ENCODE assay signal across 1 cellular context in the genomic region with DNA sequence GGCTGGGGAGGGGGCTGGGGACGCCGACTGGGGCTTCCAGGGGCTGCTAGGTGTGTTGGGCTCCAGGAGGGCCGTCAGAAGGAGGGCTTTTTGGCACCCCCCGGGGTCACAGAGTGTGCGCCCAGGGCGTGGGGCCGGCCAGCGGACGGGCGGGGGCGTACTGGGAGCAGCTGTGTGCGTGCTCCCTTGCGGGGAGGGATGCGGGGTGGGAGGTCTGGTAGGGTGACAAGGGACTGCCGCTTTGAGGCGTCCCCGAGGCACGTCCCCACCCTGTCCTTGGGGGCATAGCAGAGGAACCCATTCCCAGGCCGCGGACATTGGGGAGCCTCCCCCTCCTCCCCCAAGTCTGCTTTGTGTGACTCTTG.
TF ChIP-seq lines count a peak whose summit lies in the region.

No MANE protein-coding gene starts in this region.

TF ChIP-seq in HEK293, 187 proteins besides CTCF, POLR2A, EP300 and RAD21 (continued from another document):
- TF ChIP-seq, protein P1, sequence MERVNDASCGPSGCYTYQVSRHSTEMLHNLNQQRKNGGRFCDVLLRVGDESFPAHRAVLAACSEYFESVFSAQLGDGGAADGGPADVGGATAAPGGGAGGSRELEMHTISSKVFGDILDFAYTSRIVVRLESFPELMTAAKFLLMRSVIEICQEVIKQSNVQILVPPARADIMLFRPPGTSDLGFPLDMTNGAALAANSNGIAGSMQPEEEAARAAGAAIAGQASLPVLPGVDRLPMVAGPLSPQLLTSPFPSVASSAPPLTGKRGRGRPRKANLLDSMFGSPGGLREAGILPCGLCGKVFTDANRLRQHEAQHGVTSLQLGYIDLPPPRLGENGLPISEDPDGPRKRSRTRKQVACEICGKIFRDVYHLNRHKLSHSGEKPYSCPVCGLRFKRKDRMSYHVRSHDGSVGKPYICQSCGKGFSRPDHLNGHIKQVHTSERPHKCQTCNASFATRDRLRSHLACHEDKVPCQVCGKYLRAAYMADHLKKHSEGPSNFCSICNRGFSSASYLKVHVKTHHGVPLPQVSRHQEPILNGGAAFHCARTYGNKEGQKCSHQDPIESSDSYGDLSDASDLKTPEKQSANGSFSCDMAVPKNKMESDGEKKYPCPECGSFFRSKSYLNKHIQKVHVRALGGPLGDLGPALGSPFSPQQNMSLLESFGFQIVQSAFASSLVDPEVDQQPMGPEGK (tag by site-specific recombination; IDR thresholded peaks at IDR 0.05), result peak; percentile 55; the same call in 1 of the 2 replicates
- TF ChIP-seq ZNF707 (tag by site-specific recombination; IDR thresholded peaks at IDR 0.05) (no peak), ZNF777 (tag by site-specific recombination; IDR thresholded peaks at IDR 0.05; ENCODE audit: borderline replicate concordance) (no peak), ZFP69B (tag by site-specific recombination; IDR thresholded peaks at IDR 0.05) (no peak), ZSCAN16 (tag by site-specific recombination; IDR thresholded peaks at IDR 0.05) (no peak), GLIS2 (tag by site-specific recombination; IDR thresholded peaks at IDR 0.05) (peak; percentile 49; the same call in 1 of the 2 replicates), ZNF530 (tag by site-specific recombination; IDR thresholded peaks at IDR 0.05; ENCODE audit: low read depth) (no peak), MZF1 (tag by site-specific recombination; IDR thresholded peaks at IDR 0.05; ENCODE audit: borderline replicate concordance) (no peak), GLIS1 (tag by site-specific recombination; IDR thresholded peaks at IDR 0.05) (peak; percentile 88), ZNF670 (tag by site-specific recombination; IDR thresholded peaks at IDR 0.05; ENCODE audit: low read depth) (no peak), ZBTB48 (tag by site-specific recombination; IDR thresholded peaks at IDR 0.05) (peak; percentile 46; the same call in 1 of the 2 replicates), ZNF274 (IDR thresholded peaks at IDR 0.05; ENCODE audit: low read length) (no peak), ZNF274 (tag by site-specific recombination; IDR thresholded peaks at IDR 0.05; ENCODE audit: borderline replicate concordance) (no peak), ZNF266 (tag by site-specific recombination; IDR thresholded peaks at IDR 0.05; ENCODE audit: low read depth) (no peak), ZFHX2 (tag by site-specific recombination; conservative IDR thresholded peaks at IDR 0.05) (peak; percentile 50), EGR2 (tag by site-specific recombination; IDR thresholded peaks at IDR 0.05; ENCODE audit: low read depth) (peak; percentile 42; the same call in 1 of the 2 replicates), GLI2 (tag by site-specific recombination; IDR thresholded peaks at IDR 0.05; ENCODE audit: borderline replicate concordance, low read depth) (no peak), SCRT2 (tag by site-specific recombination; IDR thresholded peaks at IDR 0.05) (no peak), HOXD13 (CRISPR knock-in tag; IDR thresholded peaks at IDR 0.05; ENCODE audit: borderline replicate concordance) (no peak), TRIM28 (IDR thresholded peaks at IDR 0.05; ENCODE audit: borderline replicate concordance, low read length) (no peak), ZNF624 (tag by site-specific recombination; IDR thresholded peaks at IDR 0.05) (no peak), ZNF157 (tag by site-specific recombination; IDR thresholded peaks at IDR 0.05) (no peak), BCL11A (tag by site-specific recombination; IDR thresholded peaks at IDR 0.05; ENCODE audit: low read depth) (no peak), ZBTB17 (tag by site-specific recombination; IDR thresholded peaks at IDR 0.05) (no peak), GLI4 (tag by site-specific recombination; IDR thresholded peaks at IDR 0.05) (no peak), ZNF626 (tag by site-specific recombination; IDR thresholded peaks at IDR 0.05) (no peak), ZNF658 (tag by site-specific recombination; IDR thresholded peaks at IDR 0.05) (no peak), SP3 (tag by site-specific recombination; IDR thresholded peaks at IDR 0.05) (no peak), ZNF433 (tag by site-specific recombination; IDR thresholded peaks at IDR 0.05; ENCODE audit: low read depth) (no peak), ZNF292 (tag by site-specific recombination; IDR thresholded peaks at IDR 0.05; ENCODE audit: borderline replicate concordance, low read depth) (no peak), ZBTB8A (tag by site-specific recombination; IDR thresholded peaks at IDR 0.05) (no peak), ZNF214 (tag by site-specific recombination; IDR thresholded peaks at IDR 0.05; ENCODE audit: borderline replicate concordance) (no peak), YY2 (tag by site-specific recombination; IDR thresholded peaks at IDR 0.05) (no peak), ZNF747 (tag by site-specific recombination; IDR thresholded peaks at IDR 0.05) (no peak), ZNF155 (tag by site-specific recombination; IDR thresholded peaks at IDR 0.05) (no peak), KLF1 (tag by site-specific recombination; IDR thresholded peaks at IDR 0.05) (peak; percentile 60), ZNF394 (tag by site-specific recombination; IDR thresholded peaks at IDR 0.05; ENCODE audit: borderline replicate concordance) (no peak), ZNF391 (tag by site-specific recombination; IDR thresholded peaks at IDR 0.05; ENCODE audit: borderline replicate concordance, low read depth) (no peak), ZBTB21 (tag by site-specific recombination; IDR thresholded peaks at IDR 0.05) (no peak), ZNF211 (tag by site-specific recombination; IDR thresholded peaks at IDR 0.05; ENCODE audit: low read depth) (no peak), ZIC2 (tag by site-specific recombination; IDR thresholded peaks at IDR 0.05) (no peak; the same call in 1 of the 2 replicates), ZNF514 (tag by site-specific recombination; IDR thresholded peaks at IDR 0.05) (no peak), ZNF23 (tag by site-specific recombination; IDR thresholded peaks at IDR 0.05; ENCODE audit: borderline replicate concordance) (no peak), ZNF341 (tag by site-specific recombination; IDR thresholded peaks at IDR 0.05; ENCODE audit: low read depth) (no peak)
- TF ChIP-seq, protein P2, sequence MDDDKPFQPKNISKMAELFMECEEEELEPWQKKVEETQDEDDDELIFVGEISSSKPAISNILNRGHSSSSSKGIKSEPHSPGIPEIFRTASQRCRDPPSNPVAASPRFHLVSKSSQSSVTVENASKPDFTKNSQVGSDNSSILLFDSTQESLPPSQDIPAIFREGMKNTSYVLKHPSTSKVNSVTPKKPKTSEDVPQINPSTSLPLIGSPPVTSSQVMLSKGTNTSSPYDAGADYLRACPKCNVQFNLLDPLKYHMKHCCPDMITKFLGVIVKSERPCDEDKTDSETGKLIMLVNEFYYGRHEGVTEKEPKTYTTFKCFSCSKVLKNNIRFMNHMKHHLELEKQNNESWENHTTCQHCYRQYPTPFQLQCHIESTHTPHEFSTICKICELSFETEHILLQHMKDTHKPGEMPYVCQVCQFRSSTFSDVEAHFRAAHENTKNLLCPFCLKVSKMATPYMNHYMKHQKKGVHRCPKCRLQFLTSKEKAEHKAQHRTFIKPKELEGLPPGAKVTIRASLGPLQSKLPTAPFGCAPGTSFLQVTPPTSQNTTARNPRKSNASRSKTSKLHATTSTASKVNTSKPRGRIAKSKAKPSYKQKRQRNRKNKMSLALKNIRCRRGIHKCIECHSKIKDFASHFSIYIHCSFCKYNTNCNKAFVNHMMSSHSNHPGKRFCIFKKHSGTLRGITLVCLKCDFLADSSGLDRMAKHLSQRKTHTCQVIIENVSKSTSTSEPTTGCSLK (tag by site-specific recombination; IDR thresholded peaks at IDR 0.05), result no peak
- TF ChIP-seq, protein P3, sequence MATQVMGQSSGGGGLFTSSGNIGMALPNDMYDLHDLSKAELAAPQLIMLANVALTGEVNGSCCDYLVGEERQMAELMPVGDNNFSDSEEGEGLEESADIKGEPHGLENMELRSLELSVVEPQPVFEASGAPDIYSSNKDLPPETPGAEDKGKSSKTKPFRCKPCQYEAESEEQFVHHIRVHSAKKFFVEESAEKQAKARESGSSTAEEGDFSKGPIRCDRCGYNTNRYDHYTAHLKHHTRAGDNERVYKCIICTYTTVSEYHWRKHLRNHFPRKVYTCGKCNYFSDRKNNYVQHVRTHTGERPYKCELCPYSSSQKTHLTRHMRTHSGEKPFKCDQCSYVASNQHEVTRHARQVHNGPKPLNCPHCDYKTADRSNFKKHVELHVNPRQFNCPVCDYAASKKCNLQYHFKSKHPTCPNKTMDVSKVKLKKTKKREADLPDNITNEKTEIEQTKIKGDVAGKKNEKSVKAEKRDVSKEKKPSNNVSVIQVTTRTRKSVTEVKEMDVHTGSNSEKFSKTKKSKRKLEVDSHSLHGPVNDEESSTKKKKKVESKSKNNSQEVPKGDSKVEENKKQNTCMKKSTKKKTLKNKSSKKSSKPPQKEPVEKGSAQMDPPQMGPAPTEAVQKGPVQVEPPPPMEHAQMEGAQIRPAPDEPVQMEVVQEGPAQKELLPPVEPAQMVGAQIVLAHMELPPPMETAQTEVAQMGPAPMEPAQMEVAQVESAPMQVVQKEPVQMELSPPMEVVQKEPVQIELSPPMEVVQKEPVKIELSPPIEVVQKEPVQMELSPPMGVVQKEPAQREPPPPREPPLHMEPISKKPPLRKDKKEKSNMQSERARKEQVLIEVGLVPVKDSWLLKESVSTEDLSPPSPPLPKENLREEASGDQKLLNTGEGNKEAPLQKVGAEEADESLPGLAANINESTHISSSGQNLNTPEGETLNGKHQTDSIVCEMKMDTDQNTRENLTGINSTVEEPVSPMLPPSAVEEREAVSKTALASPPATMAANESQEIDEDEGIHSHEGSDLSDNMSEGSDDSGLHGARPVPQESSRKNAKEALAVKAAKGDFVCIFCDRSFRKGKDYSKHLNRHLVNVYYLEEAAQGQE (tag by site-specific recombination; IDR thresholded peaks at IDR 0.05), result no peak
- TF ChIP-seq, protein P4, sequence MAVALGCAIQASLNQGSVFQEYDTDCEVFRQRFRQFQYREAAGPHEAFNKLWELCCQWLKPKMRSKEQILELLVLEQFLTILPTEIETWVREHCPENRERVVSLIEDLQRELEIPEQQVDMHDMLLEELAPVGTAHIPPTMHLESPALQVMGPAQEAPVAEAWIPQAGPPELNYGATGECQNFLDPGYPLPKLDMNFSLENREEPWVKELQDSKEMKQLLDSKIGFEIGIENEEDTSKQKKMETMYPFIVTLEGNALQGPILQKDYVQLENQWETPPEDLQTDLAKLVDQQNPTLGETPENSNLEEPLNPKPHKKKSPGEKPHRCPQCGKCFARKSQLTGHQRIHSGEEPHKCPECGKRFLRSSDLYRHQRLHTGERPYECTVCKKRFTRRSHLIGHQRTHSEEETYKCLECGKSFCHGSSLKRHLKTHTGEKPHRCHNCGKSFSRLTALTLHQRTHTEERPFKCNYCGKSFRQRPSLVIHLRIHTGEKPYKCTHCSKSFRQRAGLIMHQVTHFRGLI (tag by site-specific recombination; IDR thresholded peaks at IDR 0.05), result no peak
- TF ChIP-seq, protein P5, sequence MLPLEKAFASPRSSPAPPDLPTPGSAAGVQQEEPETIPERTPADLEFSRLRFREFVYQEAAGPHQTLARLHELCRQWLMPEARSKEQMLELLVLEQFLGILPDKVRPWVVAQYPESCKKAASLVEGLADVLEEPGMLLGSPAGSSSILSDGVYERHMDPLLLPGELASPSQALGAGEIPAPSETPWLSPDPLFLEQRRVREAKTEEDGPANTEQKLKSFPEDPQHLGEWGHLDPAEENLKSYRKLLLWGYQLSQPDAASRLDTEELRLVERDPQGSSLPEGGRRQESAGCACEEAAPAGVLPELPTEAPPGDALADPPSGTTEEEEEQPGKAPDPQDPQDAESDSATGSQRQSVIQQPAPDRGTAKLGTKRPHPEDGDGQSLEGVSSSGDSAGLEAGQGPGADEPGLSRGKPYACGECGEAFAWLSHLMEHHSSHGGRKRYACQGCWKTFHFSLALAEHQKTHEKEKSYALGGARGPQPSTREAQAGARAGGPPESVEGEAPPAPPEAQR (tag by site-specific recombination; IDR thresholded peaks at IDR 0.05), result no peak
- TF ChIP-seq, protein P6, sequence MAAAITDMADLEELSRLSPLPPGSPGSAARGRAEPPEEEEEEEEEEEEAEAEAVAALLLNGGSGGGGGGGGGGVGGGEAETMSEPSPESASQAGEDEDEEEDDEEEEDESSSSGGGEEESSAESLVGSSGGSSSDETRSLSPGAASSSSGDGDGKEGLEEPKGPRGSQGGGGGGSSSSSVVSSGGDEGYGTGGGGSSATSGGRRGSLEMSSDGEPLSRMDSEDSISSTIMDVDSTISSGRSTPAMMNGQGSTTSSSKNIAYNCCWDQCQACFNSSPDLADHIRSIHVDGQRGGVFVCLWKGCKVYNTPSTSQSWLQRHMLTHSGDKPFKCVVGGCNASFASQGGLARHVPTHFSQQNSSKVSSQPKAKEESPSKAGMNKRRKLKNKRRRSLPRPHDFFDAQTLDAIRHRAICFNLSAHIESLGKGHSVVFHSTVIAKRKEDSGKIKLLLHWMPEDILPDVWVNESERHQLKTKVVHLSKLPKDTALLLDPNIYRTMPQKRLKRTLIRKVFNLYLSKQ (tag by site-specific recombination; IDR thresholded peaks at IDR 0.05; ENCODE audit: borderline replicate concordance), result no peak
- TF ChIP-seq, protein P7, sequence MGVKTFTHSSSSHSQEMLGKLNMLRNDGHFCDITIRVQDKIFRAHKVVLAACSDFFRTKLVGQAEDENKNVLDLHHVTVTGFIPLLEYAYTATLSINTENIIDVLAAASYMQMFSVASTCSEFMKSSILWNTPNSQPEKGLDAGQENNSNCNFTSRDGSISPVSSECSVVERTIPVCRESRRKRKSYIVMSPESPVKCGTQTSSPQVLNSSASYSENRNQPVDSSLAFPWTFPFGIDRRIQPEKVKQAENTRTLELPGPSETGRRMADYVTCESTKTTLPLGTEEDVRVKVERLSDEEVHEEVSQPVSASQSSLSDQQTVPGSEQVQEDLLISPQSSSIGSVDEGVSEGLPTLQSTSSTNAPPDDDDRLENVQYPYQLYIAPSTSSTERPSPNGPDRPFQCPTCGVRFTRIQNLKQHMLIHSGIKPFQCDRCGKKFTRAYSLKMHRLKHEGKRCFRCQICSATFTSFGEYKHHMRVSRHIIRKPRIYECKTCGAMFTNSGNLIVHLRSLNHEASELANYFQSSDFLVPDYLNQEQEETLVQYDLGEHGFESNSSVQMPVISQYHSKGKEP (tag by site-specific recombination; IDR thresholded peaks at IDR 0.05), result no peak
- TF ChIP-seq, protein P8, sequence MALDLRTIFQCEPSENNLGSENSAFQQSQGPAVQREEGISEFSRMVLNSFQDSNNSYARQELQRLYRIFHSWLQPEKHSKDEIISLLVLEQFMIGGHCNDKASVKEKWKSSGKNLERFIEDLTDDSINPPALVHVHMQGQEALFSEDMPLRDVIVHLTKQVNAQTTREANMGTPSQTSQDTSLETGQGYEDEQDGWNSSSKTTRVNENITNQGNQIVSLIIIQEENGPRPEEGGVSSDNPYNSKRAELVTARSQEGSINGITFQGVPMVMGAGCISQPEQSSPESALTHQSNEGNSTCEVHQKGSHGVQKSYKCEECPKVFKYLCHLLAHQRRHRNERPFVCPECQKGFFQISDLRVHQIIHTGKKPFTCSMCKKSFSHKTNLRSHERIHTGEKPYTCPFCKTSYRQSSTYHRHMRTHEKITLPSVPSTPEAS (tag by site-specific recombination; IDR thresholded peaks at IDR 0.05), result no peak
- TF ChIP-seq, protein P9, sequence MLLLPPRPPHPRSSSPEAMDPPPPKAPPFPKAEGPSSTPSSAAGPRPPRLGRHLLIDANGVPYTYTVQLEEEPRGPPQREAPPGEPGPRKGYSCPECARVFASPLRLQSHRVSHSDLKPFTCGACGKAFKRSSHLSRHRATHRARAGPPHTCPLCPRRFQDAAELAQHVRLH (tag by site-specific recombination; IDR thresholded peaks at IDR 0.05), result no peak
